Comparison of ENCODE assay signal across 13 cellular contexts in genomic region chr3:71025516-71025915, GRCh38.
DNase-seq lines count a peak whose midpoint lies in the region; ATAC-seq and TF ChIP-seq lines count a peak whose summit lies in the region.
"Had no signal": no experiment of that assay in that cellular context is flagged by ENCODE, and none has a peak within 500 bp of the region (broad histone marks: within the 10 kb centered on the region; RNA-seq: fewer than 3 reads in every experiment).

No MANE protein-coding gene starts in this region.

- H3K9me2 ChIP-seq in hepatocyte (replicated peaks; ENCODE audit: insufficient read depth) = no peaks in the 10 kb centered on the region
- H3K9me2 ChIP-seq: SK-N-SH had no signal

- H3K27me3 ChIP-seq in hepatocyte (no peaks in the 10 kb centered on the region), prostate gland (replicated peaks; ENCODE audit: insufficient read depth) (no peaks in the 10 kb centered on the region), SJCRH30 (no peaks in the 10 kb centered on the region)
- H3K27me3 ChIP-seq: gastrocnemius medialis had no signal

- no peaks in the 10 kb centered on the region for H3K9me3 ChIP-seq in T-helper 17 cell (ENCODE audit: control insufficient read depth, low read length, poor library complexity, severe bottlenecking)
- H3K9me3 ChIP-seq in hepatocyte (ENCODE audit: low read depth) = no peaks in the 10 kb centered on the region
- H3K9me3 ChIP-seq in prostate gland = no peaks in the 10 kb centered on the region
- H3K9me3 ChIP-seq in SJCRH30 (replicated peaks) = no peaks in the 10 kb centered on the region
- H3K9me3 ChIP-seq: gastrocnemius medialis, SK-N-SH had no signal

- intact Hi-C loops in prostate gland (cut with DNase I) = no loop called here

- H3K27me3 Mint-ChIP-seq in T-helper 2 cell treated with Interferon-gamma antibody and Interleukin-4, amounts not matched to agents 5 μg/mL and 100 μg/mL, for 36 hours (ENCODE audit: low read depth) = no peaks in the 10 kb centered on the region
- H3K27me3 Mint-ChIP-seq in T-helper 17 cell = no peaks in the 10 kb centered on the region

- peaks cover 16% of the 10 kb centered on the region for H3K4me1 ChIP-seq in hepatocyte (ENCODE audit: insufficient read depth)
- H3K4me1 ChIP-seq in prostate gland (replicated peaks) = no peaks in the 10 kb centered on the region
- H3K4me1 ChIP-seq in SJCRH30 = no peaks in the 10 kb centered on the region

- peak overlapping the region; percentile 54 for H3K4me2 ChIP-seq in hepatocyte
- H3K4me2 ChIP-seq: SK-N-SH had no signal

- no peaks in the 10 kb centered on the region for H3K9me3 Mint-ChIP-seq in T-helper 2 cell treated with Interferon-gamma antibody and Interleukin-4, amounts not matched to agents 5 μg/mL and 100 μg/mL, for 36 hours

- H3K27ac ChIP-seq in hepatocyte (peak overlapping the region; percentile 63), prostate gland (peak overlapping the region; percentile 21 to 81), SJCRH30 (no peak overlapping the region)

- H3K4me3 Mint-ChIP-seq in T-helper 2 cell treated with Interferon-gamma antibody and Interleukin-4, amounts not matched to agents 5 μg/mL and 100 μg/mL, for 36 hours = peak overlapping the region; percentile 28
- H3K4me3 Mint-ChIP-seq in T-helper 17 cell = peak overlapping the region; percentile 45

- H3K36me3 ChIP-seq in hepatocyte (replicated peaks; ENCODE audit: insufficient read depth, low read depth) = no peaks in the 10 kb centered on the region
- H3K36me3 ChIP-seq in prostate gland = no peaks in the 10 kb centered on the region
- H3K36me3 ChIP-seq in SJCRH30 = no peaks in the 10 kb centered on the region
- H3K36me3 ChIP-seq: gastrocnemius medialis had no signal

- H3K79me2 ChIP-seq in hepatocyte = peaks cover 91% of the 10 kb centered on the region

- WGBS in hepatocyte (ENCODE audit: low lambda C conversion rate, missing lambda C conversion rate) = 71% methylated on average over 1 of the region's 1 CpG
- WGBS in prostate gland = 51% methylated on average over 1 of the region's 1 CpG

- peaks cover 31% of the 10 kb centered on the region for H3K4me1 Mint-ChIP-seq in T-helper 2 cell treated with Interferon-gamma antibody and Interleukin-4, amounts not matched to agents 5 μg/mL and 100 μg/mL, for 36 hours (ENCODE audit: low read depth)
- peaks cover 58% of the 10 kb centered on the region for H3K4me1 Mint-ChIP-seq in T-helper 17 cell

- TF ChIP-seq POLR2A in prostate gland (IDR thresholded peaks at IDR 0.05) = no peak

- H2AFZ ChIP-seq in hepatocyte = no peak overlapping the region

- TF ChIP-seq CTCF in hepatocyte (IDR thresholded peaks at IDR 0.05; ENCODE audit: poor library complexity) = no peak
- no peak for TF ChIP-seq CTCF in prostate gland (IDR thresholded peaks at IDR 0.05)

- peak overlapping the region; percentile 65 for H3K27ac Mint-ChIP-seq in T-helper 2 cell treated with Interferon-gamma antibody and Interleukin-4, amounts not matched to agents 5 μg/mL and 100 μg/mL, for 36 hours
- peak overlapping the region; percentile 89 for H3K27ac Mint-ChIP-seq in T-helper 17 cell

- H4K20me1 ChIP-seq in hepatocyte (ENCODE audit: insufficient read depth, poor library complexity, severe bottlenecking) = peaks cover 3% of the 10 kb centered on the region

- no peak for DNase-seq in T-helper 2 cell treated with Interferon-gamma antibody and Interleukin-4, amounts not matched to agents 5 μg/mL and 100 μg/mL, for 36 hours (ENCODE audit: low spot score)
- no peak for DNase-seq in T-helper 2 cell
- DNase-seq in T-helper 17 cell = no peak
- DNase-seq in hepatocyte (ENCODE audit: low spot score) = no peak
- DNase-seq in prostate gland (ENCODE audit: low spot score) = no peak
- no peak for DNase-seq in SJCRH30
- DNase-seq in SW 1271 (lab: John Stamatoyannopoulos, UW) = no peak
- DNase-seq: gastrocnemius medialis, NCI-H1105, NCI-H226, SK-N-SH had no signal

- no peak for ATAC-seq in T-helper 17 cell
- ATAC-seq in HG02852 (IDR thresholded peaks at IDR 0.05; ENCODE audit: unreplicated experiment) = no peak
- ATAC-seq: gastrocnemius medialis, K562 had no signal

- H3K4me3 ChIP-seq in hepatocyte (no peak overlapping the region), prostate gland (no peak overlapping the region), SJCRH30 (no peak overlapping the region)
- H3K4me3 ChIP-seq: gastrocnemius medialis, K562 had no signal

- peaks cover 24% of the 10 kb centered on the region for H3K36me3 Mint-ChIP-seq in T-helper 2 cell treated with Interferon-gamma antibody and Interleukin-4, amounts not matched to agents 5 μg/mL and 100 μg/mL, for 36 hours (ENCODE audit: low read depth)
- peaks cover 5% of the 10 kb centered on the region for H3K36me3 Mint-ChIP-seq in T-helper 17 cell (ENCODE audit: low read depth)
